Comparison of ENCODE assay signal across 14 cellular contexts in genomic region chr4:116016201-116016600, GRCh38.
A peak's percentile ranks its signal among the peaks of the same experiment; 100 is the strongest.
DNase-seq lines count a peak whose midpoint lies in the region; ATAC-seq and TF ChIP-seq lines count a peak whose summit lies in the region.
"Had no signal": no experiment of that assay in that cellular context is flagged by ENCODE, and none has a peak within 500 bp of the region (broad histone marks: within the 10 kb centered on the region; RNA-seq: fewer than 3 reads in every experiment).

No MANE protein-coding gene starts in this region.

- peak overlapping the region; percentile 56 for H3K4me2 ChIP-seq in PC-9

- peaks cover 23% of the 10 kb centered on the region for H3K9me3 ChIP-seq in PC-9 (ENCODE audit: insufficient read depth, low read depth)

- H3K4me3 ChIP-seq in PC-9 (no peak overlapping the region; the same call in 1 of the 2 replicates), epithelial cell of esophagus (ENCODE audit: low read length) (no peak overlapping the region)

- CTCF ChIA-PET in PC-9 (lab: Charles Lee) = no interaction called here

- BruUV-seq in PC-9 (replicated peaks; lab: Mats Ljungman, UMichigan) = no TSS peak

- peaks cover 20% of the 10 kb centered on the region; the same call in 1 of the 2 replicates for H3F3A ChIP-seq in PC-9 (ENCODE audit: insufficient read depth, low read depth)

- H3K4me1 ChIP-seq in PC-9 (replicated peaks; ENCODE audit: insufficient read depth) = peaks cover 10% of the 10 kb centered on the region

- intact Hi-C loops in left ventricle myocardium superior (cut with micrococcal nuclease) (no loop called here), Right ventricle myocardium inferior (cut with DNase I) (no loop called here), PC-9 (cut with micrococcal nuclease; ENCODE audit: unreplicated experiment) (no loop called here)

- no peaks in the 10 kb centered on the region for H3K36me3 ChIP-seq in PC-9 (ENCODE audit: low read depth)

- H3K79me2 ChIP-seq in PC-9 (ENCODE audit: low read depth) = no peaks in the 10 kb centered on the region

- no peak for TF ChIP-seq CTCF in PC-9 (conservative IDR thresholded peaks at IDR 0.05)
- TF ChIP-seq CTCF in epithelial cell of esophagus (IDR thresholded peaks at IDR 0.05; ENCODE audit: insufficient read depth, low read depth, low read length, missing control alignments) = no peak

- POLR2A ChIA-PET in PC-9 (lab: Charles Lee; ENCODE audit: unreplicated experiment) = no interaction called here

- no peak for ATAC-seq in left ventricle myocardium superior
- no peak for ATAC-seq in Right ventricle myocardium inferior
- no peak for ATAC-seq in HG02763 (IDR thresholded peaks at IDR 0.05; ENCODE audit: unreplicated experiment)
- ATAC-seq: activated CD8-positive, alpha-beta memory T cell treated with anti-CD3 and anti-CD28 coated beads, Interleukin-2, amount 10 ng/mL, durations not matched to agents 7 days and 5 days; activated naive CD8-positive, alpha-beta T cell treated with anti-CD3 and anti-CD28 coated beads, Interleukin-2, amount 50 U/mL, for 24 hours; natural killer cell; stimulated activated effector memory CD8-positive, alpha-beta T cell treated with anti-CD3 and anti-CD28 coated beads, Interleukin-12 subunit alpha, Interleukin-12 subunit beta, amount 100 ng/mL, for 72 hours had no signal

- H3K27me3 ChIP-seq in PC-9 (ENCODE audit: insufficient read depth, low read depth) = no peaks in the 10 kb centered on the region

- H4K20me1 ChIP-seq in PC-9 (ENCODE audit: insufficient read depth) = no peaks in the 10 kb centered on the region

- DNase-seq in left ventricle myocardium superior = peak; percentile 21
- no peak for DNase-seq in Right ventricle myocardium inferior (ENCODE audit: missing footprints)
- DNase-seq in PC-9 = peak; percentile 62 to 92
- peak; percentile 98 for DNase-seq in epithelial cell of esophagus (ENCODE audit: low read depth)
- no peak for DNase-seq in C1 segment of cervical spinal cord (lab: John Stamatoyannopoulos, UW)
- DNase-seq in NCI-H524 (lab: John Stamatoyannopoulos, UW) = no peak
- no peak for DNase-seq in NCI-H82 (lab: John Stamatoyannopoulos, UW)
- DNase-seq: activated CD8-positive, alpha-beta memory T cell treated with anti-CD3 and anti-CD28 coated beads, Interleukin-2, amount 10 ng/mL, durations not matched to agents 7 days and 5 days; activated naive CD8-positive, alpha-beta T cell treated with anti-CD3 and anti-CD28 coated beads, Interleukin-2, amount 50 U/mL, for 24 hours; natural killer cell; NCI-H2171 treated with DMSO at 0.1 percent for 48 hours; stimulated activated CD4-positive, alpha-beta T cell treated with anti-CD3 and anti-CD28 coated beads, Interleukin-15, amount 100 ng/mL, for 24 hours had no signal

- 0 out of 2 replicates have a peak overlapping the region, but pooled peaks have one; percentile 55 for H2AFZ ChIP-seq in PC-9

- no peaks in the 10 kb centered on the region for H3K9me2 ChIP-seq in PC-9 (ENCODE audit: insufficient read depth)

- peak overlapping the region; percentile 69 for H3K27ac ChIP-seq in PC-9

Comparison
In these comparisons a context has a peak if more than half of its experiments do, and no peak if none do; other contexts are left out.
1. DNase-seq: peak in left ventricle myocardium superior (single experiment), PC-9 (2 of 2) and epithelial cell of esophagus (single experiment); none in Right ventricle myocardium inferior (single experiment), C1 segment of cervical spinal cord (0 of 14), NCI-H524 (0 of 2) and NCI-H82 (single experiment).